8 cellular contexts compared by ENCODE assay signal in genomic region chr19:8580710-8581281, GRCh38. TPM values are rescaled to one million over a fixed set of nuclear protein-coding genes. Genes with fewer than 3 reads are reported as not detected.
DNase-seq lines count a peak whose midpoint lies in the region; ATAC-seq and TF ChIP-seq lines count a peak whose summit lies in the region.

No MANE protein-coding gene starts in this region.

- no peak for TF ChIP-seq POLR2A in lower leg skin (IDR thresholded peaks at IDR 0.05)

- WGBS in lower leg skin, 2 donors = 3 to 6% methylated on average over 19 to 21 of the region's 21 CpGs

- H3K27me3 Mint-ChIP-seq in GM23338 (ENCODE audit: insufficient read depth, low read depth, poor library complexity) = peaks cover 19% of the 10 kb centered on the region
- peaks cover 3% of the 10 kb centered on the region for H3K27me3 Mint-ChIP-seq in activated CD4-positive, alpha-beta T cell treated with anti-CD3 and anti-CD28 coated beads, Interleukin-2, amount 10 ng/mL, durations not matched to agents 7 days and 5 days

- POLR2A ChIA-PET in activated CD4-positive, alpha-beta T cell treated with anti-CD3 and anti-CD28 coated beads, Interleukin-2, amount 10 ng/mL, durations not matched to agents 7 days and 5 days (lab: Charles Lee) = interaction anchor here (1.4 kb wide), 1 partner anchor 12 kb away, joined by 5 read pairs; no protein-coding TSS in a partner anchor

- peaks cover 20% of the 10 kb centered on the region for H3K4me1 ChIP-seq in GM23338 (ENCODE audit: insufficient read depth)

- H3K9me2 ChIP-seq in GM23338 (ENCODE audit: insufficient read depth) = no peaks in the 10 kb centered on the region

- H3K4me2 ChIP-seq in GM23338 = peak overlapping the region; percentile 72

- peaks cover 3% of the 10 kb centered on the region; the same call in 1 of the 3 replicates for H3K36me3 Mint-ChIP-seq in GM23338 (ENCODE audit: low read depth)
- peaks cover 12% of the 10 kb centered on the region for H3K36me3 Mint-ChIP-seq in activated CD4-positive, alpha-beta T cell treated with anti-CD3 and anti-CD28 coated beads, Interleukin-2, amount 10 ng/mL, durations not matched to agents 7 days and 5 days (ENCODE audit: low read depth)

- no peaks in the 10 kb centered on the region for H4K20me1 ChIP-seq in GM23338 (replicated peaks; ENCODE audit: insufficient read depth)

- intact Hi-C loops in lower leg skin (cut with DNase I; ENCODE audit: low total_unique reads) = no loop called here

- CTCF ChIA-PET in activated CD4-positive, alpha-beta T cell treated with anti-CD3 and anti-CD28 coated beads, Interleukin-2, amount 10 ng/mL, durations not matched to agents 7 days and 5 days (lab: Charles Lee) = interaction anchor here (0.6 to 6.1 kb wide), 35 partner anchors 9 to 1189 kb away, joined by 3 to 70 read pairs (median 4); partner anchors contain the start of genes MARCHF2 and ZNF414

- H3K36me3 ChIP-seq in GM23338 (ENCODE audit: insufficient read depth) = no peaks in the 10 kb centered on the region

- H2AFZ ChIP-seq in GM23338 = no peak overlapping the region

- H3K4me3 ChIP-seq in GM23338 (peak overlapping the region; percentile 41; the same call in 1 of the 2 replicates), lower leg skin (ENCODE audit: low read depth, poor library complexity, severe bottlenecking) (no peak overlapping the region)

- peaks cover 15% of the 10 kb centered on the region; the same call in 1 of the 2 replicates for H3F3A ChIP-seq in GM23338 (replicated peaks; ENCODE audit: low read depth)

- no peak overlapping the region for H3K4me3 Mint-ChIP-seq in GM23338
- H3K4me3 Mint-ChIP-seq in activated CD4-positive, alpha-beta T cell treated with anti-CD3 and anti-CD28 coated beads, Interleukin-2, amount 10 ng/mL, durations not matched to agents 7 days and 5 days = no peak overlapping the region

- ATAC-seq in GM23338 = peak; percentile 71

- DNase-seq in GM23338 (ENCODE audit: low spot score) (peak; percentile 91), NCI-H460 (ENCODE audit: extremely low read depth, low read depth) (peak; percentile 63), dedifferentiated amniotic fluid mesenchymal stem cell (ENCODE audit: extremely low spot score) (peak; percentile 52), lower leg skin (ENCODE audit: low spot score in 2 of 2) (peak; percentile 78 to 96), putamen (ENCODE audit: low spot score) (no peak)
- peak; percentile 88 for DNase-seq in activated CD4-positive, alpha-beta T cell treated with anti-CD3 and anti-CD28 coated beads, Interleukin-2, amount 10 ng/mL, durations not matched to agents 7 days and 5 days
- peak; percentile 68 for DNase-seq in stimulated activated CD8-positive, alpha-beta memory T cell treated with anti-CD3 and anti-CD28 coated beads, Interleukin-12 subunit alpha, Interleukin-12 subunit beta, amount 100 ng/mL, for 4 hours (ENCODE audit: low read depth)

- no peaks in the 10 kb centered on the region; the same call in 2 of the 3 replicates for H3K9me3 Mint-ChIP-seq in GM23338
- no peaks in the 10 kb centered on the region for H3K9me3 Mint-ChIP-seq in activated CD4-positive, alpha-beta T cell treated with anti-CD3 and anti-CD28 coated beads, Interleukin-2, amount 10 ng/mL, durations not matched to agents 7 days and 5 days

- no peak overlapping the region for H3K27ac Mint-ChIP-seq in GM23338
- no peak overlapping the region for H3K27ac Mint-ChIP-seq in activated CD4-positive, alpha-beta T cell treated with anti-CD3 and anti-CD28 coated beads, Interleukin-2, amount 10 ng/mL, durations not matched to agents 7 days and 5 days

- no peaks in the 10 kb centered on the region for H3K27me3 ChIP-seq in GM23338 (ENCODE audit: insufficient read depth)

- H3K27ac ChIP-seq in C4-2B (no peak overlapping the region), GM23338 (ENCODE audit: low read depth) (no peak overlapping the region)

- no peaks in the 10 kb centered on the region for H3K79me2 ChIP-seq in GM23338 (replicated peaks; ENCODE audit: insufficient read depth)

- peaks cover 25% of the 10 kb centered on the region for H3K4me1 Mint-ChIP-seq in GM23338
- H3K4me1 Mint-ChIP-seq in activated CD4-positive, alpha-beta T cell treated with anti-CD3 and anti-CD28 coated beads, Interleukin-2, amount 10 ng/mL, durations not matched to agents 7 days and 5 days = peaks cover 34% of the 10 kb centered on the region

- peak; percentile 100 for TF ChIP-seq CTCF in C4-2B (conservative IDR thresholded peaks at IDR 0.05)
- peak; percentile 98 to 100 for TF ChIP-seq CTCF in GM23338 (conservative IDR thresholded peaks at IDR 0.05; ENCODE audit: low read depth in 2 of 2)
- TF ChIP-seq CTCF in lower leg skin (IDR thresholded peaks at IDR 0.05) = peak in 1 of 3 donors; percentile 92

TF ChIP-seq in GM23338, 12 proteins besides CTCF, POLR2A, EP300 and RAD21:
- TF ChIP-seq REST (IDR thresholded peaks at IDR 0.05; ENCODE audit: unreplicated experiment) (no peak), ETS1 (IDR thresholded peaks at IDR 0.05) (no peak), POLR2AphosphoS5 (IDR thresholded peaks at IDR 0.05; ENCODE audit: low read depth) (no peak), EZH2phosphoT487 (IDR thresholded peaks at IDR 0.05; ENCODE audit: unreplicated experiment) (no peak), CREB1 (CRISPR knock-in tag; IDR thresholded peaks at IDR 0.05; ENCODE audit: low read depth) (peak; percentile 29; the same call in 1 of the 2 replicates)

RNA-seq across cellular contexts. Expression of gene MYO1F, which starts 3.6 kb away (rescaled TPM):
- 3.8 and 3.9 TPM in 2 replicates for total RNA-seq in GM23338 (2014; rRNA removed; shearing (Covaris generic))
- polyA plus RNA-seq in GM23338 (2016; fragmentation: Nextera tagmentation; extraction: Ambion mirVana) = 5.7 and 7.1 TPM in 2 replicates
- total RNA-seq in NCI-H460 (2014; rRNA removed; shearing (Covaris generic)) = 0.15 and 0.23 TPM in 2 replicates
- polyA plus RNA-seq in NCI-H460 (2014; cell fraction: nucleus; rRNA removed) = 0.08 and 0.60 TPM in 2 replicates
- 100 to 1,000 TPM; 359 to 366 TPM for total RNA-seq in activated CD4-positive, alpha-beta T cell treated with anti-CD3 and anti-CD28 coated beads, Interleukin-2, amount 10 ng/mL, durations not matched to agents 7 days and 5 days
- total RNA-seq in lower leg skin = 1 to 10 TPM; 2.2 to 6.3 (median 3.2) TPM

RNA-seq across cellular contexts. Expression of gene ADAMTS10, which starts 29.7 kb away (rescaled TPM):
- total RNA-seq in GM23338 (2014; rRNA removed; shearing (Covaris generic)) = 25.9 and 29.0 TPM in 2 replicates
- 4.8 and 5.0 TPM in 2 replicates for polyA plus RNA-seq in GM23338 (2016; fragmentation: Nextera tagmentation; extraction: Ambion mirVana)
- total RNA-seq in NCI-H460 (2014; rRNA removed; shearing (Covaris generic)) = 0.82 TPM in 1 of 2 replicates, not detected in the other
- 3.8 and 5.3 TPM in 2 replicates for polyA plus RNA-seq in NCI-H460 (2014; cell fraction: nucleus; rRNA removed)
- 10 to 100 TPM; 10.6 to 15.3 TPM for total RNA-seq in activated CD4-positive, alpha-beta T cell treated with anti-CD3 and anti-CD28 coated beads, Interleukin-2, amount 10 ng/mL, durations not matched to agents 7 days and 5 days
- total RNA-seq in lower leg skin = 10 to 100 TPM in 2 of 4 donors, 1 to 10 TPM in 2; 6.1 to 21.3 (median 14.1) TPM

RNA-seq across cellular contexts. Expression of gene NFILZ, which starts 49.6 kb away (rescaled TPM):
- not detected in 2 replicates for total RNA-seq in GM23338 (2014; rRNA removed; shearing (Covaris generic))
- not detected in 2 replicates for polyA plus RNA-seq in GM23338 (2016; fragmentation: Nextera tagmentation; extraction: Ambion mirVana)
- not detected in 2 replicates for total RNA-seq in NCI-H460 (2014; rRNA removed; shearing (Covaris generic))
- polyA plus RNA-seq in NCI-H460 (2014; cell fraction: nucleus; rRNA removed) = not detected in 2 replicates
- not detected for total RNA-seq in activated CD4-positive, alpha-beta T cell treated with anti-CD3 and anti-CD28 coated beads, Interleukin-2, amount 10 ng/mL, durations not matched to agents 7 days and 5 days
- total RNA-seq in lower leg skin = not detected

Comparison
In these comparisons a context has a peak if more than half of its experiments do, and no peak if none do; other contexts are left out.
1. RNA of gene MYO1F, which starts 3.6 kb away (total RNA-seq): 359 to 366 TPM in activated CD4-positive, alpha-beta T cell treated with anti-CD3 and anti-CD28 coated beads, Interleukin-2, amount 10 ng/mL, durations not matched to agents 7 days and 5 days; 3.8 to 3.9 TPM in GM23338, 2.2 to 6.3 TPM in lower leg skin and 0.15 to 0.23 TPM in NCI-H460; every median in the first group is over 10 times any median in the second.